In the genomic region with DNA sequence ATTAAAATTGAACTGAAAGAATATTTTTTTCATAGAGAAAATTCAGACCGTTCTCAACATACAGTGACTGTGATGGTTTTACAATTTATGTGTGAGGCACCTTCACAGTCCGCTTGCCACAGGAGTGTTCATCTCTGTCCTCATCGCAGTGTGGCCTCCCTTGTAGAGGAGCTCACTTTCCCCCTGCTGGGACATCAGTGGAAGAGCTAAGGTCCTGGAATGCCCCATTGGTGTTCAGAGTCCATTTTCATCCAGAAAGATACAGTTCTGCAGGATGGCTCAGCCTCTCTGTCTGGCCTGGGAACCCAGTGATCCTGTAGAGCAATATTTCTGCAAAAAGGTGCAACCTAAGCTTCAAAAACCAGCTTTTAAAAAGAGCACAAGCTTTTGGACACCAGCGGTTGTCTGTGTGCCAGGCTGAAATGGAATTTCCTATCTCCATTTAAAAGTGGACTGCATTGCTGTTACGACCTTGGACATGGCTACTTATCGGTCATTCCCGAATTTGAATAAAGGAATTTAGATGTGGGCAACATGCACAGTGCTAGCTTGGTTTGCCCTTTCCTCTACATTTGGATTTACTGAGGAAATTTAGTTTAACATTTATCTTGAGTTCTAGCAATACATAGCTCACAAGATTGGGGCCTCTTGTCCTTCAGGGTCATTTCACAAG, we compare ENCODE assay signal across 21 cellular contexts. TPM values are rescaled to one million over a fixed set of nuclear protein-coding genes. Genes with fewer than 3 reads are reported as not detected.
"Had no signal": no experiment of that assay in that cellular context is flagged by ENCODE, and none has a peak within 500 bp of the region (broad histone marks: within the 10 kb centered on the region; RNA-seq: fewer than 3 reads in every experiment).

No MANE protein-coding gene starts in this region.

- H3K4me1 ChIP-seq: tibial artery had no signal

- ATAC-seq: activated T-helper 17 cell treated with anti-CD3 and anti-CD28 coated beads, Interleukin-2, amount 50 U/mL, for 72 hours; natural killer cell treated with Interleukin-12 subunit alpha and Interleukin-12 subunit beta and Interleukin-15 and Interleukin-18, amount 100 ng/mL, for 72 hours had no signal

- DNase-seq: activated CD4-positive, CD25-positive, alpha-beta regulatory T cell treated with anti-CD3 and anti-CD28 coated beads, Interleukin-2, amount 50 U/mL, for 72 hours; activated naive CD4-positive, alpha-beta T cell treated with Interleukin-2 at 50 U/mL for 16 hours; activated T-cell treated with anti-CD3 and anti-CD28 coated beads for 4 hours; aorta; dermis blood vessel endothelial cell; hippocampal formation; right cardiac atrium; small intestine; stimulated activated CD4-positive, alpha-beta T cell treated with anti-CD3 and anti-CD28 coated beads, Interleukin-4, amount 100 ng/mL, for 24 hours; stimulated activated naive CD4-positive, alpha-beta T cell; tibial artery had no signal

- H3K4me3 ChIP-seq: tibial artery had no signal

- H3K27ac ChIP-seq: tibial artery had no signal

- H3K9me3 ChIP-seq: tibial artery had no signal

- FAIRE-seq: bronchial epithelial cell, keratinocyte, small intestine, urothelium cell line had no signal

- H3K27me3 ChIP-seq: tibial artery had no signal

- H3K36me3 ChIP-seq: tibial artery had no signal

RNA-seq across cellular contexts. Expression of gene FAM237A, which starts 26.7 kb away (rescaled TPM):
- total RNA-seq: activated T-helper 17 cell treated with anti-CD3 and anti-CD28 coated beads, Interleukin-2, amount 50 U/mL, for 72 hours; aorta; bronchial epithelial cell; chondrocyte; dermis blood vessel endothelial cell; liver; mesenteric fat pad; natural killer cell treated with Interleukin-12 subunit alpha and Interleukin-12 subunit beta and Interleukin-15 and Interleukin-18, amount 100 ng/mL, for 72 hours; subcutaneous adipose tissue had no signal
- polyA plus RNA-seq: aorta, esophagus, keratinocyte, liver, right cardiac atrium, small intestine had no signal
